In the genomic region with DNA sequence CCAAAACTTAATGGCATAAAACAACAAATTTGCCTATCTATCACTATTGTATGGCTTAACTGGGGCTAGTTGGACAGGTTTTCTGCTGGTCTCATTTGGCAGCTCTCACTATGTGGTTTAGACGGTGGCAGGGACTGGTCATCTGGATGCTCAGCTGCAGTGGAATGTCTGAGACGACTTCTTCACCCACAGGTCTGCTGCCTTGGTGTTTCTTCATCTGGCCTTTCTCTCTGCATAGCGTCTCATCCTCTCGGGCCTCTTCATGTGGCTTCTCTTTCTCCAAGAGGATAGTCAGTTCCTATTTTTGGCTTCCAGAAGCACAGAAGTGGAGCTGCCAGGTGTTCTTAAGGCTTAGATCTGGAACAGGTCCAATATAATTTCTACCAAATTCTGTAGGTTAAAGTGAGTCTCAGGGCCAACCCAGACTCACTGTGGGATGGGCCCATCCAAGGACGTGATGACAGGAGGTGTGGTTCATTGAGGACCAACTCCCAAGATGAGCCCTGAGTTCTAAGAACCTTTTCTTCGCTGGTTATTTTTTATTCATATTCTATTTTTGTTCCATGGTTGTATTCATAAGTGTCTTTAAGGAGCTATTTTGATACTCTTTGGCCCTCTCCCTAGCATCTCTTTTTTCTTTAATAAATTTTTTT, we compare ENCODE assay signal across 1 cellular context.
TF ChIP-seq lines count a peak whose summit lies in the region.

No MANE protein-coding gene starts in this region.

TF ChIP-seq in IMR-90, 13 proteins besides CTCF, POLR2A, EP300 and RAD21:
- TF ChIP-seq NFE2L2 (IDR thresholded peaks at IDR 0.05; ENCODE audit: low read depth, low read length) (no peak), SMC3 (IDR thresholded peaks at IDR 0.05; ENCODE audit: low read depth, low read length) (no peak), CEBPB (IDR thresholded peaks at IDR 0.05; ENCODE audit: low read depth, low read length) (no peak)
